Comparison of ENCODE assay signal across 3 cellular contexts in the genomic region with DNA sequence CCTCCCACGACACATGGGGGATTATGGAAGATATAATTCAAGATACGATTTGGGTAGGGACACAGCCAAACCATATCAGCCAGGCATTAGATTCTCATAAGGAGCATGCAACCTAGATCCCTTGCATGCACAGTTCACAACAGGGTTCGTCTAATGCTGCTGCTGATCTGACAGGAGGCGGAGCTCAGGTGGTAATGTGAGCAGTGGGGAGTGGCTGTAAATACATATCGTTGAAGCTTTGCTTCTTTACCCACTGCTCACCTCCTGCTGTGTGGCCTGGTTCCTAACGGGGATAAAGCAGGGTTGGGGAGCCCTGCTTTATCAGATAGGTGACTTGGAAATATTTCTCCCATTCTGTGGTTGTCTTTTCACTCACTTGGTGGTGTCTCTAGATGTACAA.
TF ChIP-seq lines count a peak whose summit lies in the region.

No MANE protein-coding gene starts in this region.

TF ChIP-seq in GM23338, 12 proteins besides CTCF, POLR2A, EP300 and RAD21:
- TF ChIP-seq, protein P1, sequence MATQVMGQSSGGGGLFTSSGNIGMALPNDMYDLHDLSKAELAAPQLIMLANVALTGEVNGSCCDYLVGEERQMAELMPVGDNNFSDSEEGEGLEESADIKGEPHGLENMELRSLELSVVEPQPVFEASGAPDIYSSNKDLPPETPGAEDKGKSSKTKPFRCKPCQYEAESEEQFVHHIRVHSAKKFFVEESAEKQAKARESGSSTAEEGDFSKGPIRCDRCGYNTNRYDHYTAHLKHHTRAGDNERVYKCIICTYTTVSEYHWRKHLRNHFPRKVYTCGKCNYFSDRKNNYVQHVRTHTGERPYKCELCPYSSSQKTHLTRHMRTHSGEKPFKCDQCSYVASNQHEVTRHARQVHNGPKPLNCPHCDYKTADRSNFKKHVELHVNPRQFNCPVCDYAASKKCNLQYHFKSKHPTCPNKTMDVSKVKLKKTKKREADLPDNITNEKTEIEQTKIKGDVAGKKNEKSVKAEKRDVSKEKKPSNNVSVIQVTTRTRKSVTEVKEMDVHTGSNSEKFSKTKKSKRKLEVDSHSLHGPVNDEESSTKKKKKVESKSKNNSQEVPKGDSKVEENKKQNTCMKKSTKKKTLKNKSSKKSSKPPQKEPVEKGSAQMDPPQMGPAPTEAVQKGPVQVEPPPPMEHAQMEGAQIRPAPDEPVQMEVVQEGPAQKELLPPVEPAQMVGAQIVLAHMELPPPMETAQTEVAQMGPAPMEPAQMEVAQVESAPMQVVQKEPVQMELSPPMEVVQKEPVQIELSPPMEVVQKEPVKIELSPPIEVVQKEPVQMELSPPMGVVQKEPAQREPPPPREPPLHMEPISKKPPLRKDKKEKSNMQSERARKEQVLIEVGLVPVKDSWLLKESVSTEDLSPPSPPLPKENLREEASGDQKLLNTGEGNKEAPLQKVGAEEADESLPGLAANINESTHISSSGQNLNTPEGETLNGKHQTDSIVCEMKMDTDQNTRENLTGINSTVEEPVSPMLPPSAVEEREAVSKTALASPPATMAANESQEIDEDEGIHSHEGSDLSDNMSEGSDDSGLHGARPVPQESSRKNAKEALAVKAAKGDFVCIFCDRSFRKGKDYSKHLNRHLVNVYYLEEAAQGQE (IDR thresholded peaks at IDR 0.05; ENCODE audit: unreplicated experiment) = no peak
- TF ChIP-seq NANOG (IDR thresholded peaks at IDR 0.05; ENCODE audit: borderline replicate concordance) (no peak), ZNF331 (CRISPR knock-in tag; IDR thresholded peaks at IDR 0.05; ENCODE audit: low read depth) (no peak), POLR2AphosphoS5 (IDR thresholded peaks at IDR 0.05; ENCODE audit: low read depth) (no peak), CREB1 (CRISPR knock-in tag; IDR thresholded peaks at IDR 0.05; ENCODE audit: low read depth) (no peak), EZH2phosphoT487 (IDR thresholded peaks at IDR 0.05; ENCODE audit: unreplicated experiment) (no peak)

TF ChIP-seq in HEK293, 187 proteins besides CTCF, POLR2A, EP300 and RAD21 (continued from another document):
- TF ChIP-seq, protein P1 (tag by site-specific recombination; IDR thresholded peaks at IDR 0.05) = no peak

TF ChIP-seq in WTC11, 78 proteins besides CTCF, POLR2A, EP300 and RAD21 (continued from another document):
- TF ChIP-seq, protein P2, sequence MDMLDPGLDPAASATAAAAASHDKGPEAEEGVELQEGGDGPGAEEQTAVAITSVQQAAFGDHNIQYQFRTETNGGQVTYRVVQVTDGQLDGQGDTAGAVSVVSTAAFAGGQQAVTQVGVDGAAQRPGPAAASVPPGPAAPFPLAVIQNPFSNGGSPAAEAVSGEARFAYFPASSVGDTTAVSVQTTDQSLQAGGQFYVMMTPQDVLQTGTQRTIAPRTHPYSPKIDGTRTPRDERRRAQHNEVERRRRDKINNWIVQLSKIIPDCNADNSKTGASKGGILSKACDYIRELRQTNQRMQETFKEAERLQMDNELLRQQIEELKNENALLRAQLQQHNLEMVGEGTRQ (CRISPR knock-in tag; IDR thresholded peaks at IDR 0.05) = no peak
- no peak for TF ChIP-seq SOX15 (CRISPR knock-in tag; IDR thresholded peaks at IDR 0.05)
- TF ChIP-seq ZNF416 (CRISPR knock-in tag; IDR thresholded peaks at IDR 0.05) = no peak
- TF ChIP-seq, protein P3, sequence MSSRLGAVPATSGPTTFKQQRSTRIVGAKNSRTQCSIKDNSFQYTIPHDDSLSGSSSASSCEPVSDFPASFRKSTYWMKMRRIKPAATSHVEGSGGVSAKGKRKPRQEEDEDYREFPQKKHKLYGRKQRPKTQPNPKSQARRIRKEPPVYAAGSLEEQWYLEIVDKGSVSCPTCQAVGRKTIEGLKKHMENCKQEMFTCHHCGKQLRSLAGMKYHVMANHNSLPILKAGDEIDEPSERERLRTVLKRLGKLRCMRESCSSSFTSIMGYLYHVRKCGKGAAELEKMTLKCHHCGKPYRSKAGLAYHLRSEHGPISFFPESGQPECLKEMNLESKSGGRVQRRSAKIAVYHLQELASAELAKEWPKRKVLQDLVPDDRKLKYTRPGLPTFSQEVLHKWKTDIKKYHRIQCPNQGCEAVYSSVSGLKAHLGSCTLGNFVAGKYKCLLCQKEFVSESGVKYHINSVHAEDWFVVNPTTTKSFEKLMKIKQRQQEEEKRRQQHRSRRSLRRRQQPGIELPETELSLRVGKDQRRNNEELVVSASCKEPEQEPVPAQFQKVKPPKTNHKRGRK (CRISPR knock-in tag; IDR thresholded peaks at IDR 0.05; ENCODE audit: borderline replicate concordance) = no peak
- no peak for TF ChIP-seq ZNF219 (CRISPR knock-in tag; IDR thresholded peaks at IDR 0.05; ENCODE audit: borderline replicate concordance)
- no peak for TF ChIP-seq ZNF423 (CRISPR knock-in tag; IDR thresholded peaks at IDR 0.05)
- no peak for TF ChIP-seq ZNF263 (CRISPR knock-in tag; IDR thresholded peaks at IDR 0.05; ENCODE audit: low read depth)
- no peak for TF ChIP-seq FOXP1 (CRISPR knock-in tag; IDR thresholded peaks at IDR 0.05; ENCODE audit: borderline replicate concordance)
- no peak for TF ChIP-seq HMGA2 (CRISPR knock-in tag; IDR thresholded peaks at IDR 0.05)
- no peak for TF ChIP-seq SMAD4 (CRISPR knock-in tag; IDR thresholded peaks at IDR 0.05)
